21 cellular contexts compared by ENCODE assay signal in the genomic region with DNA sequence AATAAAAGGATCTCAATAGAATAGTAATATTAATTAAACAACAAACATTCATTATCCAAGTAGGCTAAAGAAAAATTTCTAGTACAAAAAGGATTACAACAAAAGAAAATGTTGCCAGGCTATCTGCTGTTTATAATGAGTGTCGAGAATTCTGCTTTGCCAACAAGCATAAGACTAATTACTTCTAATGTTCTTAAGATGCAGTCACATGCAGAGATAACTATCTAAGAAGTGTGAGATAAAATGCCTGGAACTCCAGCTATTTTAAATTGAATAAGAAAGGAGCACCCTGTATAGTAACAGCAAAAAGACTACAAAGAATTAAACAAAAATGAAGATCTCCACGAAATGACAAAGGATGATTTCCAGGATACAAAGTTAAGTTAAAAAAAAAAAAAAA. TPM values are rescaled to one million over a fixed set of nuclear protein-coding genes. Genes with fewer than 3 reads are reported as not detected.
DNase-seq lines count a peak whose midpoint lies in the region; ATAC-seq and TF ChIP-seq lines count a peak whose summit lies in the region.
"Had no signal": no experiment of that assay in that cellular context is flagged by ENCODE, and none has a peak within 500 bp of the region (broad histone marks: within the 10 kb centered on the region; RNA-seq: fewer than 3 reads in every experiment).

No MANE protein-coding gene starts in this region.

- POLR2A ChIA-PET in GM10248 (lab: Yijun Ruan, JAX), result no interaction called here

- intact Hi-C loops in testis (cut with DNase I; ENCODE audit: low total_unique reads), result no loop called here

- TF ChIP-seq CTCF in GM23338 (conservative IDR thresholded peaks at IDR 0.05; ENCODE audit: low read depth in 2 of 2) (no peak), testis (IDR thresholded peaks at IDR 0.05) (no peak), GM10248 (IDR thresholded peaks at IDR 0.05; ENCODE audit: control extremely low read depth, extremely low read depth, low read depth, missing control alignments) (no peak), nephron progenitor cell (IDR thresholded peaks at IDR 0.05) (no peak)

- no peak overlapping the region for H3K4me2 ChIP-seq in GM23338
- H3K4me2 ChIP-seq in mesendoderm (ENCODE audit: low read length), result no peak overlapping the region

- peaks cover 15% of the 10 kb centered on the region for H3K79me1 ChIP-seq in mesendoderm (ENCODE audit: low read length)

- no peak overlapping the region for H3K23ac ChIP-seq in mesendoderm (ENCODE audit: low read length)

- H3K9ac ChIP-seq in mesendoderm (ENCODE audit: low read length), result no peak overlapping the region

- no peak overlapping the region for H3K18ac ChIP-seq in mesendoderm (ENCODE audit: low read length)

- H3K4me3 ChIP-seq in GM23338, result no peak overlapping the region
- H3K4me3 ChIP-seq in mesendoderm (ENCODE audit: low read length), result no peak overlapping the region
- no peak overlapping the region for H3K4me3 ChIP-seq in testis

- no peak for TF ChIP-seq POLR2A in testis (IDR thresholded peaks at IDR 0.05)

- H3K27me3 ChIP-seq in GM23338 (ENCODE audit: insufficient read depth), result no peaks in the 10 kb centered on the region
- no peaks in the 10 kb centered on the region for H3K27me3 ChIP-seq in mesendoderm (ENCODE audit: insufficient read depth, low read length, poor library complexity)
- no peaks in the 10 kb centered on the region for H3K27me3 ChIP-seq in testis

- H3F3A ChIP-seq in GM23338 (replicated peaks; ENCODE audit: low read depth), result no peaks in the 10 kb centered on the region; the same call in 1 of the 2 replicates

- H2AFZ ChIP-seq in GM23338, result no peak overlapping the region

- H3K9me3 Mint-ChIP-seq in GM23338 (no peaks in the 10 kb centered on the region), nephron progenitor cell (peaks cover 3% of the 10 kb centered on the region)

- H3K4me1 ChIP-seq in GM23338 (ENCODE audit: insufficient read depth) (peaks cover 72% of the 10 kb centered on the region), mesendoderm (ENCODE audit: control insufficient read depth, low read depth, low read length) (peaks cover 31% of the 10 kb centered on the region), testis (peaks cover 18% of the 10 kb centered on the region)

- no peak overlapping the region for H4K8ac ChIP-seq in mesendoderm (ENCODE audit: low read depth, low read length)

- H3K27me3 Mint-ChIP-seq in GM23338 (ENCODE audit: insufficient read depth, low read depth, poor library complexity) (peaks cover 6% of the 10 kb centered on the region), nephron progenitor cell (ENCODE audit: low read depth, poor library complexity) (peaks cover 7% of the 10 kb centered on the region)
- H3K27me3 Mint-ChIP-seq: B cell; CD8-positive, alpha-beta memory T cell had no signal

- H4K20me1 ChIP-seq in GM23338 (replicated peaks; ENCODE audit: insufficient read depth), result 0 out of 2 replicates have a peak, but pooled peaks cover 5% of the 10 kb centered on the region

- H2BK120ac ChIP-seq in mesendoderm (ENCODE audit: low read depth, low read length), result no peak overlapping the region

- no peak overlapping the region for H3K4me3 Mint-ChIP-seq in GM23338
- no peak overlapping the region for H3K4me3 Mint-ChIP-seq in nephron progenitor cell
- H3K4me3 Mint-ChIP-seq: B cell; CD8-positive, alpha-beta memory T cell had no signal

- H3K79me2 ChIP-seq in GM23338 (replicated peaks; ENCODE audit: insufficient read depth) (peaks cover 98% of the 10 kb centered on the region), mesendoderm (ENCODE audit: control insufficient read depth, insufficient read depth, low read length) (peaks cover 67% of the 10 kb centered on the region)

- CTCF ChIA-PET in GM10248 (lab: Yijun Ruan, JAX), result interaction anchor here (1.3 to 1.8 kb wide), 3 partner anchors 9 to 21 kb away, joined by 3 to 4 read pairs (median 3); no protein-coding TSS in a partner anchor

- H3K36me3 Mint-ChIP-seq in GM23338 (ENCODE audit: low read depth) (peaks cover 42% of the 10 kb centered on the region), nephron progenitor cell (ENCODE audit: low read depth) (peaks cover 72% of the 10 kb centered on the region)

- no peak overlapping the region for H2AK5ac ChIP-seq in mesendoderm (ENCODE audit: low read length)

- H2BK5ac ChIP-seq in mesendoderm (ENCODE audit: low read length), result no peak overlapping the region

- H3K27ac Mint-ChIP-seq in GM23338 (no peak overlapping the region; the same call in 1 of the 2 replicates), nephron progenitor cell (no peak overlapping the region)
- H3K27ac Mint-ChIP-seq: B cell; CD8-positive, alpha-beta memory T cell had no signal

- H3K4ac ChIP-seq in mesendoderm (ENCODE audit: low read depth, low read length), result no peak overlapping the region

- no peak overlapping the region; the same call in 1 of the 2 replicates for H3K27ac ChIP-seq in GM23338 (ENCODE audit: low read depth)
- H3K27ac ChIP-seq in mesendoderm (ENCODE audit: low read depth, low read length), result no peak overlapping the region
- peak overlapping the region; percentile 43 to 71 for H3K27ac ChIP-seq in testis
- H3K27ac ChIP-seq: C4-2B had no signal

- ATAC-seq in GM23338, result no peak
- ATAC-seq: HepG2 had no signal

- DNase-seq in GM23338 (ENCODE audit: low spot score), result peak; percentile 40
- DNase-seq in amniotic epithelial cell (ENCODE audit: low read depth), result peak; percentile 40
- peak; percentile 73 for DNase-seq in mesendoderm
- no peak for DNase-seq in testis
- no peak for DNase-seq in GM10248 (ENCODE audit: extremely low spot score)
- DNase-seq in activated naive CD4-positive, alpha-beta T cell treated with anti-CD3 and anti-CD28 coated beads, Interleukin-2, amount 50 U/mL, for 16 hours, result no peak
- DNase-seq in nephron progenitor cell, result no peak
- DNase-seq: CD8-positive, alpha-beta memory T cell; DMS79 treated with DMSO at 0.1 percent for 48 hours; H7; Karpas-422; NCI-H1105; NCI-H1436 treated with DMSO at 0.1 percent for 48 hours; NCI-H187 treated with DMSO at 0.1 percent for 48 hours; NCI-H446; NCI-H526; Right ventricle myocardium superior; RPMI8226 had no signal

- peaks cover 6% of the 10 kb centered on the region; the same call in 1 of the 2 replicates for H3K36me3 ChIP-seq in GM23338 (ENCODE audit: insufficient read depth)
- no peaks in the 10 kb centered on the region for H3K36me3 ChIP-seq in mesendoderm (ENCODE audit: control insufficient read depth, insufficient read depth, low read length)
- H3K36me3 ChIP-seq in testis (ENCODE audit: low read depth, missing control alignments), result no peaks in the 10 kb centered on the region

- H3K9me2 ChIP-seq in GM23338 (ENCODE audit: insufficient read depth), result no peaks in the 10 kb centered on the region

- H3K9me3 ChIP-seq in testis, result no peaks in the 10 kb centered on the region

- no peak overlapping the region for H2BK15ac ChIP-seq in mesendoderm (replicated peaks; ENCODE audit: low read depth)

- H4K5ac ChIP-seq in mesendoderm (ENCODE audit: low read length), result no peak overlapping the region

- peaks cover 75% of the 10 kb centered on the region for H3K4me1 Mint-ChIP-seq in GM23338
- peaks cover 30% of the 10 kb centered on the region for H3K4me1 Mint-ChIP-seq in nephron progenitor cell
- H3K4me1 Mint-ChIP-seq: B cell; CD8-positive, alpha-beta memory T cell had no signal

- no peak overlapping the region for H3K56ac ChIP-seq in mesendoderm (ENCODE audit: low read length)

- no CpG with 5 or more reads among the region's 2 CpGs for WGBS in mesendoderm (ENCODE audit: extremely low coverage, insufficient coverage, low lambda C conversion rate)
- WGBS in testis, 2 donors, result 33 to 53% methylated on average over 2 of the region's 2 CpGs

TF ChIP-seq in GM23338, 12 proteins besides CTCF, POLR2A, EP300 and RAD21 (continues in another document):
- TF ChIP-seq, protein P1, sequence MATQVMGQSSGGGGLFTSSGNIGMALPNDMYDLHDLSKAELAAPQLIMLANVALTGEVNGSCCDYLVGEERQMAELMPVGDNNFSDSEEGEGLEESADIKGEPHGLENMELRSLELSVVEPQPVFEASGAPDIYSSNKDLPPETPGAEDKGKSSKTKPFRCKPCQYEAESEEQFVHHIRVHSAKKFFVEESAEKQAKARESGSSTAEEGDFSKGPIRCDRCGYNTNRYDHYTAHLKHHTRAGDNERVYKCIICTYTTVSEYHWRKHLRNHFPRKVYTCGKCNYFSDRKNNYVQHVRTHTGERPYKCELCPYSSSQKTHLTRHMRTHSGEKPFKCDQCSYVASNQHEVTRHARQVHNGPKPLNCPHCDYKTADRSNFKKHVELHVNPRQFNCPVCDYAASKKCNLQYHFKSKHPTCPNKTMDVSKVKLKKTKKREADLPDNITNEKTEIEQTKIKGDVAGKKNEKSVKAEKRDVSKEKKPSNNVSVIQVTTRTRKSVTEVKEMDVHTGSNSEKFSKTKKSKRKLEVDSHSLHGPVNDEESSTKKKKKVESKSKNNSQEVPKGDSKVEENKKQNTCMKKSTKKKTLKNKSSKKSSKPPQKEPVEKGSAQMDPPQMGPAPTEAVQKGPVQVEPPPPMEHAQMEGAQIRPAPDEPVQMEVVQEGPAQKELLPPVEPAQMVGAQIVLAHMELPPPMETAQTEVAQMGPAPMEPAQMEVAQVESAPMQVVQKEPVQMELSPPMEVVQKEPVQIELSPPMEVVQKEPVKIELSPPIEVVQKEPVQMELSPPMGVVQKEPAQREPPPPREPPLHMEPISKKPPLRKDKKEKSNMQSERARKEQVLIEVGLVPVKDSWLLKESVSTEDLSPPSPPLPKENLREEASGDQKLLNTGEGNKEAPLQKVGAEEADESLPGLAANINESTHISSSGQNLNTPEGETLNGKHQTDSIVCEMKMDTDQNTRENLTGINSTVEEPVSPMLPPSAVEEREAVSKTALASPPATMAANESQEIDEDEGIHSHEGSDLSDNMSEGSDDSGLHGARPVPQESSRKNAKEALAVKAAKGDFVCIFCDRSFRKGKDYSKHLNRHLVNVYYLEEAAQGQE (IDR thresholded peaks at IDR 0.05; ENCODE audit: unreplicated experiment), result no peak
- TF ChIP-seq ZNF331 (CRISPR knock-in tag; IDR thresholded peaks at IDR 0.05; ENCODE audit: low read depth), result no peak
- TF ChIP-seq POLR2AphosphoS5 (IDR thresholded peaks at IDR 0.05; ENCODE audit: low read depth), result no peak
- no peak for TF ChIP-seq STAT1 (IDR thresholded peaks at IDR 0.05; ENCODE audit: unreplicated experiment)
- TF ChIP-seq, protein P2, sequence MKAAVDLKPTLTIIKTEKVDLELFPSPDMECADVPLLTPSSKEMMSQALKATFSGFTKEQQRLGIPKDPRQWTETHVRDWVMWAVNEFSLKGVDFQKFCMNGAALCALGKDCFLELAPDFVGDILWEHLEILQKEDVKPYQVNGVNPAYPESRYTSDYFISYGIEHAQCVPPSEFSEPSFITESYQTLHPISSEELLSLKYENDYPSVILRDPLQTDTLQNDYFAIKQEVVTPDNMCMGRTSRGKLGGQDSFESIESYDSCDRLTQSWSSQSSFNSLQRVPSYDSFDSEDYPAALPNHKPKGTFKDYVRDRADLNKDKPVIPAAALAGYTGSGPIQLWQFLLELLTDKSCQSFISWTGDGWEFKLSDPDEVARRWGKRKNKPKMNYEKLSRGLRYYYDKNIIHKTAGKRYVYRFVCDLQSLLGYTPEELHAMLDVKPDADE (IDR thresholded peaks at IDR 0.05), result no peak

RNA-seq across cellular contexts. Expression of a gene that starts 59.9 kb away (rescaled TPM):
- total RNA-seq in GM23338 (2014; rRNA removed; shearing (Covaris generic)), result 383 and 444 TPM in 2 replicates
- polyA plus RNA-seq in GM23338 (2016; fragmentation: Nextera tagmentation; extraction: Ambion mirVana) (59.8 and 69.4 TPM in 2 replicates), testis (ENCODE audit: insufficient read depth, low read depth, low replicate concordance) (409 TPM)
- polyA plus RNA-seq in mesendoderm (2013, experiment 1 of 2), result 355 TPM
- 363 TPM for polyA plus RNA-seq in mesendoderm (2013, experiment 2 of 2)
- 100 to 1,000 TPM; 390 to 670 TPM for total RNA-seq in testis

Comparison
In these comparisons a context has a peak if more than half of its experiments do, and no peak if none do; other contexts are left out.
1. DNase-seq: peak in GM23338 (single experiment), amniotic epithelial cell (single experiment) and mesendoderm (single experiment); none in testis (single experiment), GM10248 (single experiment), activated naive CD4-positive, alpha-beta T cell treated with anti-CD3 and anti-CD28 coated beads, Interleukin-2, amount 50 U/mL, for 16 hours (single experiment) and nephron progenitor cell (single experiment).
2. H3K27ac ChIP-seq: peak in testis (2 of 2); none in GM23338 (single experiment) and mesendoderm (single experiment).